10 cellular contexts compared by ENCODE assay signal in the genomic region with DNA sequence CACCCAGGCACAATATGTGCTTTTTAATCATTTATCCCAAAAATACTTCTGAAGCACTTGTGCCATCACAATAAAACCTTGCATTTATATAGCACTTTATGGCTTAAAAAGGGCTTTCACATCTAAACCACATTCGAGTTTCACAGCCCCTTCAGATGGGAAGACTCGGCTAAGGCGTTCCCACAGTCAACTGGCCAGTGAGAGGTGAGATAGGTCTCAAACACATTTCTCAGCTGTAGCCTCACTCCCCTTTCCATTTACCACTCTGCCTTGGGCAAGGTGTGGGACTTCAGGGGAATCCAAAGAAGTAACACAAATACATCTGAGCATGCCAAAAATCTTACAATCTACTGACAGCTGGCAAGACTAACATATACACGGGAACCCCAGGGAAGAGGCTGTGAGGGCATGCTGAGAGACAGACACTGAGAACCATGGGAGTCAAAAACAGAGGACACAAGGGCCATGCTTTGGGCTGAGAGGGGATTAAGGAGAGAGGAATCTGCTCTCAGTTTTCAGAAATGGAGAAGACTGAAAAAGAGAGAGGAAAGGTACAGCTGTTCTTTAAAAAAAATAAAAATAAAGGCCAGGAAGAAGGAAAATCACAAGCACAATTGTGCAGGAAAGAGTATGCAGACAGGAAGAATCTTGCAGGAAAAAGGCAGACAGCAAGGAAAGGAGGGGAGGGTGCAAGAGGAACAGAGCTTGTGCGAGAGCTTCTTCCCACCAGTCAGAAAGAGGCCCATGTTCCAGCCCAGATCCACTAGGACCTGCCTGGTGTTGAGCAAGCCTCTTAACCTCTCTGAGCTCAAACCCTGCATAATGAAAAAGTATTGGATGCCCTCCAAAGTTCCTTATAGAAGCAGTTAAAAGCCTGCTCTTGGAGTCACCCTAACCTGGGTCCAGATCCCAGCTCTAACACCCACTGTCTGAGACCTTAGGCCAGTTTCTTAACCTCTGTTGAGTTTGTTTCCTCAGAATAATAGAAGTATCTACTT.
DNase-seq lines count a peak whose midpoint lies in the region; ATAC-seq and TF ChIP-seq lines count a peak whose summit lies in the region.
"Had no signal": no experiment of that assay in that cellular context is flagged by ENCODE, and none has a peak within 500 bp of the region (broad histone marks: within the 10 kb centered on the region; RNA-seq: fewer than 3 reads in every experiment).

No MANE protein-coding gene starts in this region.

- H3K36me3 ChIP-seq in GM23248 (ENCODE audit: low read depth) (no peaks in the 10 kb centered on the region), gastroesophageal sphincter (no peaks in the 10 kb centered on the region)
- no peaks in the 10 kb centered on the region for H3K36me3 ChIP-seq in naive thymus-derived CD4-positive, alpha-beta T cell (ENCODE audit: control insufficient read depth in 2 of 3, insufficient read depth in 3 of 3, low read length in 3 of 3)

- WGBS in GM23248 (ENCODE audit: low coverage in 1 of 2, low lambda C conversion rate in 2 of 2, missing lambda C conversion rate in 2 of 2), 2 experiments: 88 to 93% methylated on average over 5 of the region's 5 CpGs
- WGBS in gastroesophageal sphincter (ENCODE audit: low coverage in 1 of 2), 2 donors: 49 to 63% methylated on average over 2 to 5 of the region's 5 CpGs

- no peaks in the 10 kb centered on the region for H3K9me3 ChIP-seq in CD4-positive, alpha-beta T cell (ENCODE audit: control insufficient read depth, low read length)
- H3K9me3 ChIP-seq in GM23248 (ENCODE audit: low read depth): no peaks in the 10 kb centered on the region
- no peaks in the 10 kb centered on the region for H3K9me3 ChIP-seq in naive thymus-derived CD4-positive, alpha-beta T cell (ENCODE audit: control insufficient read depth in 2 of 3, low read length in 3 of 3)
- no peaks in the 10 kb centered on the region for H3K9me3 ChIP-seq in gastroesophageal sphincter

- H3K9ac ChIP-seq in GM23248: no peak overlapping the region

- H3K27ac Mint-ChIP-seq in CD4-positive, alpha-beta T cell: peak overlapping the region; percentile 67
- peak overlapping the region; percentile 50 for H3K27ac Mint-ChIP-seq in central memory CD8-positive, alpha-beta T cell (ENCODE audit: low read depth)
- H3K27ac Mint-ChIP-seq in naive thymus-derived CD4-positive, alpha-beta T cell: peak overlapping the region in 8 of 9 donors; percentile 14 to 86 (median 40)
- H3K27ac Mint-ChIP-seq: activated CD8-positive, alpha-beta T cell treated with anti-CD3 and anti-CD28 coated beads, Interleukin-2, amount 10 ng/mL, durations not matched to agents 7 days and 5 days had no signal

- TF ChIP-seq EP300 in gastroesophageal sphincter (IDR thresholded peaks at IDR 0.05): no peak

- peaks cover 26% of the 10 kb centered on the region for H3K4me1 ChIP-seq in GM23248 (ENCODE audit: insufficient read depth)
- peaks cover 59 to 77% of the 10 kb centered on the region in 2 donors for H3K4me1 ChIP-seq in naive thymus-derived CD4-positive, alpha-beta T cell (ENCODE audit: control insufficient read depth in 2 of 2, insufficient read depth in 2 of 2, low read length in 2 of 2)
- peaks cover 11 to 82% (median 27%) of the 10 kb centered on the region in 3 donors for H3K4me1 ChIP-seq in gastroesophageal sphincter

- peak overlapping the region; percentile 25 for H3K4me3 Mint-ChIP-seq in CD4-positive, alpha-beta T cell
- H3K4me3 Mint-ChIP-seq in central memory CD8-positive, alpha-beta T cell: peak overlapping the region; percentile 57
- H3K4me3 Mint-ChIP-seq in naive thymus-derived CD4-positive, alpha-beta T cell: peak overlapping the region in 8 of 10 donors; percentile 6 to 75 (median 56)
- H3K4me3 Mint-ChIP-seq: activated CD8-positive, alpha-beta T cell treated with anti-CD3 and anti-CD28 coated beads, Interleukin-2, amount 10 ng/mL, durations not matched to agents 7 days and 5 days had no signal

- H3K27me3 ChIP-seq in CD4-positive, alpha-beta T cell (ENCODE audit: control insufficient read depth, insufficient read depth, low read length): no peaks in the 10 kb centered on the region
- H3K27me3 ChIP-seq in GM23248 (replicated peaks; ENCODE audit: insufficient read depth) (no peaks in the 10 kb centered on the region), gastroesophageal sphincter (no peaks in the 10 kb centered on the region)
- H3K27me3 ChIP-seq in naive thymus-derived CD4-positive, alpha-beta T cell (ENCODE audit: control insufficient read depth in 2 of 2, insufficient read depth in 2 of 2, low read length in 2 of 2): no peaks in the 10 kb centered on the region

- no peaks in the 10 kb centered on the region for H3K27me3 Mint-ChIP-seq in CD4-positive, alpha-beta T cell
- no peaks in the 10 kb centered on the region for H3K27me3 Mint-ChIP-seq in central memory CD8-positive, alpha-beta T cell
- H3K27me3 Mint-ChIP-seq in naive thymus-derived CD4-positive, alpha-beta T cell: no peaks in the 10 kb centered on the region

- peaks cover 99% of the 10 kb centered on the region for H3K4me1 Mint-ChIP-seq in CD4-positive, alpha-beta T cell (ENCODE audit: low read depth)
- peaks cover 91% of the 10 kb centered on the region for H3K4me1 Mint-ChIP-seq in central memory CD8-positive, alpha-beta T cell
- H3K4me1 Mint-ChIP-seq in naive thymus-derived CD4-positive, alpha-beta T cell: peaks cover 72 to 99% (median 94%) of the 10 kb centered on the region in 7 donors

- no peak overlapping the region for H3K4me2 ChIP-seq in GM23248 (ENCODE audit: unreplicated experiment)

- peaks cover 93% of the 10 kb centered on the region for H3K79me2 ChIP-seq in GM23248 (ENCODE audit: insufficient read depth)

- no peak for DNase-seq in CD4-positive, alpha-beta T cell
- DNase-seq in GM23248 (peak; percentile 47), NAMALWA (ENCODE audit: low spot score) (no peak)
- no peak for DNase-seq in central memory CD8-positive, alpha-beta T cell (ENCODE audit: low spot score in 2 of 2)
- DNase-seq in naive thymus-derived CD4-positive, alpha-beta T cell: no peak
- DNase-seq: activated CD8-positive, alpha-beta T cell treated with anti-CD3 and anti-CD28 coated beads, Interleukin-2, amount 10 ng/mL, durations not matched to agents 7 days and 5 days; COR-L47 had no signal

- POLR2A ChIA-PET in CD4-positive, alpha-beta T cell (lab: Charles Lee): interaction anchor here (0.6 to 1.6 kb wide), 4 partner anchors 11 to 114 kb away, joined by 3 to 8 read pairs (median 3); no protein-coding TSS in a partner anchor
- POLR2A ChIA-PET in naive thymus-derived CD4-positive, alpha-beta T cell (lab: Charles Lee): interaction anchor here (1.4 kb wide), 2 partner anchors 69 to 70 kb away, joined by 3 read pairs; no protein-coding TSS in a partner anchor

- H3K36me3 Mint-ChIP-seq in CD4-positive, alpha-beta T cell (ENCODE audit: low read depth): no peaks in the 10 kb centered on the region
- peaks cover 10% of the 10 kb centered on the region for H3K36me3 Mint-ChIP-seq in central memory CD8-positive, alpha-beta T cell (ENCODE audit: insufficient read depth)
- H3K36me3 Mint-ChIP-seq in naive thymus-derived CD4-positive, alpha-beta T cell: peaks cover 0 to 9% (median 0%) of the 10 kb centered on the region in 5 donors

- H3F3A ChIP-seq in GM23248 (ENCODE audit: insufficient read depth): peaks cover 28% of the 10 kb centered on the region

- intact Hi-C loops in CD4-positive, alpha-beta T cell (cut with DNase I, micrococcal nuclease): loop anchor here in 1 of 2 experiments (2.0 kb wide), 1 partner anchor 14 kb away; no protein-coding TSS in a partner anchor
- intact Hi-C loops in naive thymus-derived CD4-positive, alpha-beta T cell (cut with micrococcal nuclease): loop anchor here in 1 of 2 donors (1.0 to 5.0 kb wide), 3 partner anchors 8 to 74 kb away; a partner anchor contains a TSS

- CTCF ChIA-PET in CD4-positive, alpha-beta T cell (lab: Charles Lee): interaction anchor here (0.5 to 1.5 kb wide), 3 partner anchors 11 to 80 kb away, joined by 3 to 5 read pairs (median 4); no protein-coding TSS in a partner anchor
- CTCF ChIA-PET in naive thymus-derived CD4-positive, alpha-beta T cell (lab: Charles Lee): interaction anchor here (0.6 to 1.4 kb wide), 3 partner anchors 14 to 70 kb away, joined by 3 read pairs; no protein-coding TSS in a partner anchor

- no peaks in the 10 kb centered on the region for H3K9me3 Mint-ChIP-seq in CD4-positive, alpha-beta T cell
- no peaks in the 10 kb centered on the region for H3K9me3 Mint-ChIP-seq in central memory CD8-positive, alpha-beta T cell
- no peaks in the 10 kb centered on the region for H3K9me3 Mint-ChIP-seq in naive thymus-derived CD4-positive, alpha-beta T cell

- H4K20me1 ChIP-seq in GM23248 (ENCODE audit: insufficient read depth): no peaks in the 10 kb centered on the region

- no peak overlapping the region for H2AFZ ChIP-seq in GM23248

- ATAC-seq in CD4-positive, alpha-beta T cell (ENCODE audit: poor library complexity): no peak
- ATAC-seq in central memory CD8-positive, alpha-beta T cell (replicated peaks; ENCODE audit: extremely low read depth, poor library complexity, severe bottlenecking): no peak
- no peak for ATAC-seq in naive thymus-derived CD4-positive, alpha-beta T cell
- no peak for ATAC-seq in gastroesophageal sphincter
- ATAC-seq in HG03469 (IDR thresholded peaks at IDR 0.05; ENCODE audit: unreplicated experiment): no peak
- ATAC-seq in GM21390 (IDR thresholded peaks at IDR 0.05; ENCODE audit: unreplicated experiment): no peak
- ATAC-seq: activated CD8-positive, alpha-beta T cell treated with anti-CD3 and anti-CD28 coated beads, Interleukin-2, amount 10 ng/mL, durations not matched to agents 7 days and 5 days had no signal

- H3K4me3 ChIP-seq in GM23248 (no peak overlapping the region), gastroesophageal sphincter (no peak overlapping the region)
- H3K4me3 ChIP-seq in naive thymus-derived CD4-positive, alpha-beta T cell (ENCODE audit: low read length): no peak overlapping the region

- in situ Hi-C loops in GM23248 (cut with MboI): no loop called here

- TF ChIP-seq POLR2A in gastroesophageal sphincter (IDR thresholded peaks at IDR 0.05): no peak

- no peak for TF ChIP-seq CTCF in CD4-positive, alpha-beta T cell (IDR thresholded peaks at IDR 0.05)
- no peak for TF ChIP-seq CTCF in gastroesophageal sphincter (IDR thresholded peaks at IDR 0.05)

- H3K9me2 ChIP-seq in GM23248 (ENCODE audit: insufficient read depth): no peaks in the 10 kb centered on the region

- H3K27ac ChIP-seq in CD4-positive, alpha-beta T cell (ENCODE audit: low read depth, low read length): no peak overlapping the region
- H3K27ac ChIP-seq in GM23248 (no peak overlapping the region), gastroesophageal sphincter (peak overlapping the region in 1 of 4 donors; percentile 42)
- H3K27ac ChIP-seq in naive thymus-derived CD4-positive, alpha-beta T cell (ENCODE audit: low read depth, low read length): peak overlapping the region; percentile 9
